15 cellular contexts compared by ENCODE assay signal in genomic region chr16:83903739-83904138, GRCh38. TPM values are rescaled to one million over a fixed set of nuclear protein-coding genes. Genes with fewer than 3 reads are reported as not detected.
A peak's percentile ranks its signal among the peaks of the same experiment; 100 is the strongest.
DNase-seq lines count a peak whose midpoint lies in the region; ATAC-seq and TF ChIP-seq lines count a peak whose summit lies in the region.
"Had no signal": no experiment of that assay in that cellular context is flagged by ENCODE, and none has a peak within 500 bp of the region (broad histone marks: within the 10 kb centered on the region; RNA-seq: fewer than 3 reads in every experiment).

No MANE protein-coding gene starts in this region.

- ATAC-seq in upper lobe of right lung, result no peak
- no peak for ATAC-seq in stimulated activated naive CD8-positive, alpha-beta T cell treated with anti-CD3 and anti-CD28 coated beads, Interleukin-15, amount 100 ng/mL, for 72 hours
- ATAC-seq: activated T-cell treated with anti-CD3 and anti-CD28 coated beads, Interleukin-2, amount 50 U/mL, for 4 hours had no signal

- H3K4me3 ChIP-seq in fibroblast of mammary gland (ENCODE audit: control insufficient read depth, low read depth, low read length) (no peak overlapping the region), upper lobe of right lung (no peak overlapping the region)
- H3K4me3 ChIP-seq: breast epithelium, smooth muscle cell, upper lobe of left lung had no signal

- no peak overlapping the region for H3K4me3 Mint-ChIP-seq in stimulated activated naive CD8-positive, alpha-beta T cell treated with anti-CD3 and anti-CD28 coated beads, Interleukin-15, amount 100 ng/mL, for 72 hours
- no peak overlapping the region for H3K4me3 Mint-ChIP-seq in osteocyte (ENCODE audit: unreplicated experiment)
- H3K4me3 Mint-ChIP-seq: activated T-cell treated with anti-CD3 and anti-CD28 coated beads, Interleukin-2, amount 50 U/mL, for 4 hours had no signal

- H3K4me1 ChIP-seq in upper lobe of right lung, result peaks cover 14% of the 10 kb centered on the region
- H3K4me1 ChIP-seq: breast epithelium had no signal

- H3K4me1 Mint-ChIP-seq in stimulated activated naive CD8-positive, alpha-beta T cell treated with anti-CD3 and anti-CD28 coated beads, Interleukin-15, amount 100 ng/mL, for 72 hours, result peaks cover 43% of the 10 kb centered on the region
- H3K4me1 Mint-ChIP-seq in osteocyte (ENCODE audit: unreplicated experiment), result peaks cover 11% of the 10 kb centered on the region

- H3K27me3 ChIP-seq in upper lobe of right lung, result no peaks in the 10 kb centered on the region
- H3K27me3 ChIP-seq: breast epithelium, upper lobe of left lung had no signal

- H3K9me3 ChIP-seq in upper lobe of right lung, result no peaks in the 10 kb centered on the region
- H3K9me3 ChIP-seq: breast epithelium, upper lobe of left lung had no signal

- H3K27ac Mint-ChIP-seq in stimulated activated naive CD8-positive, alpha-beta T cell treated with anti-CD3 and anti-CD28 coated beads, Interleukin-15, amount 100 ng/mL, for 72 hours, result no peak overlapping the region
- no peak overlapping the region for H3K27ac Mint-ChIP-seq in osteocyte (ENCODE audit: unreplicated experiment)

- H3K27ac ChIP-seq in upper lobe of right lung, result peak overlapping the region; percentile 55
- H3K27ac ChIP-seq: breast epithelium, upper lobe of left lung had no signal

- no peaks in the 10 kb centered on the region for H3K9me3 Mint-ChIP-seq in stimulated activated naive CD8-positive, alpha-beta T cell treated with anti-CD3 and anti-CD28 coated beads, Interleukin-15, amount 100 ng/mL, for 72 hours
- no peaks in the 10 kb centered on the region for H3K9me3 Mint-ChIP-seq in osteocyte (ENCODE audit: unreplicated experiment)
- H3K9me3 Mint-ChIP-seq: activated T-cell treated with anti-CD3 and anti-CD28 coated beads, Interleukin-2, amount 50 U/mL, for 4 hours had no signal

- peak; percentile 79 for DNase-seq in NCI-H82 (lab: John Stamatoyannopoulos, UW)
- DNase-seq in NCI-H82 treated with DMSO at 0.1 percent for 48 hours (lab: John Stamatoyannopoulos, UW; ENCODE audit: unreplicated experiment), result no peak
- peak; percentile 73 for DNase-seq in fibroblast of mammary gland (ENCODE audit: low read depth)
- DNase-seq in mucosa of gallbladder (ENCODE audit: low spot score), result peak; percentile 55
- no peak for DNase-seq in upper lobe of right lung
- no peak for DNase-seq in stimulated activated naive CD8-positive, alpha-beta T cell treated with anti-CD3 and anti-CD28 coated beads, Interleukin-15, amount 100 ng/mL, for 72 hours
- no peak for DNase-seq in NAMALWA (ENCODE audit: low spot score)
- no peak for DNase-seq in osteocyte (ENCODE audit: extremely low spot score, unreplicated experiment)
- DNase-seq: activated CD4-positive, alpha-beta T cell treated with anti-CD3 and anti-CD28 coated beads for 48 hours; activated T-cell treated with anti-CD3 and anti-CD28 coated beads, Interleukin-2, amount 50 U/mL, for 4 hours; H7; NCI-H1105 had no signal

- TF ChIP-seq CTCF in fibroblast of mammary gland (conservative IDR thresholded peaks at IDR 0.05; ENCODE audit: control insufficient read depth, insufficient read depth, low read depth, low read length) (no peak), upper lobe of right lung (IDR thresholded peaks at IDR 0.05) (no peak), osteocyte (IDR thresholded peaks at IDR 0.05) (no peak)

- peaks cover 6% of the 10 kb centered on the region for H3K36me3 Mint-ChIP-seq in osteocyte (ENCODE audit: unreplicated experiment)

- intact Hi-C loops in upper lobe of right lung (cut with DNase I), result no loop called here

- no peaks in the 10 kb centered on the region for H3K27me3 Mint-ChIP-seq in stimulated activated naive CD8-positive, alpha-beta T cell treated with anti-CD3 and anti-CD28 coated beads, Interleukin-15, amount 100 ng/mL, for 72 hours
- H3K27me3 Mint-ChIP-seq in osteocyte (ENCODE audit: unreplicated experiment), result no peaks in the 10 kb centered on the region

- H3K36me3 ChIP-seq in upper lobe of right lung, result peaks cover 26% of the 10 kb centered on the region
- H3K36me3 ChIP-seq: breast epithelium had no signal

RNA-seq across cellular contexts. Expression of gene MLYCD, which starts 4.8 kb away (rescaled TPM):
- total RNA-seq in mucosa of gallbladder, result 11.6 TPM
- total RNA-seq in upper lobe of right lung, result 9.7 TPM
- total RNA-seq in osteocyte, result 5.2 and 5.3 TPM in 2 replicates

RNA-seq across cellular contexts. Expression of gene OSGIN1, which starts 49.3 kb away (rescaled TPM):
- total RNA-seq in mucosa of gallbladder, result 22.4 TPM
- 19.0 TPM for total RNA-seq in upper lobe of right lung
- 1.2 and 1.3 TPM in 2 replicates for total RNA-seq in osteocyte

Comparison
In these comparisons a context has a peak if more than half of its experiments do, and no peak if none do; other contexts are left out.
1. DNase-seq: peak in NCI-H82 (single experiment), fibroblast of mammary gland (single experiment) and mucosa of gallbladder (single experiment); none in NCI-H82 treated with DMSO at 0.1 percent for 48 hours (single experiment), upper lobe of right lung (single experiment), stimulated activated naive CD8-positive, alpha-beta T cell treated with anti-CD3 and anti-CD28 coated beads, Interleukin-15, amount 100 ng/mL, for 72 hours (0 of 2), NAMALWA (single experiment) and osteocyte (single experiment).